ENCODE assay signal across 19 cellular contexts in genomic region chr21:26550357-26550756, GRCh38. TPM values are rescaled to one million over a fixed set of nuclear protein-coding genes. Genes with fewer than 3 reads are reported as not detected.
DNase-seq lines count a peak whose midpoint lies in the region; ATAC-seq and TF ChIP-seq lines count a peak whose summit lies in the region.
"Had no signal": no experiment of that assay in that cellular context is flagged by ENCODE, and none has a peak within 500 bp of the region (broad histone marks: within the 10 kb centered on the region; RNA-seq: fewer than 3 reads in every experiment).

No MANE protein-coding gene starts in this region.

- H3K36me3 ChIP-seq in BLaER1 (no peaks in the 10 kb centered on the region), neural progenitor cell (no peaks in the 10 kb centered on the region), upper lobe of right lung (no peaks in the 10 kb centered on the region)
- H3K36me3 ChIP-seq: Peyer's patch, suprapubic skin had no signal

- H3K4me2 ChIP-seq in BLaER1 (peak overlapping the region; percentile 54), neural progenitor cell (no peak overlapping the region)

- no peak overlapping the region for H3K4me3 Mint-ChIP-seq in WTC11
- no peak overlapping the region for H3K4me3 Mint-ChIP-seq in neural progenitor cell
- H3K4me3 Mint-ChIP-seq in T-helper 17 cell, result no peak overlapping the region
- H3K4me3 Mint-ChIP-seq: activated CD4-positive, alpha-beta T cell treated with anti-CD3 and anti-CD28 coated beads, Interleukin-2, amount 10 ng/mL, durations not matched to agents 7 days and 5 days; memory B cell; natural killer cell had no signal

- H3K9ac ChIP-seq in BLaER1 (no peak overlapping the region), neural progenitor cell (no peak overlapping the region)

- TF ChIP-seq CTCF in WTC11 (IDR thresholded peaks at IDR 0.05) (no peak), fibroblast of the aortic adventitia (IDR thresholded peaks at IDR 0.05; ENCODE audit: insufficient read depth, low read length) (no peak), neural progenitor cell (IDR thresholded peaks at IDR 0.05) (no peak), upper lobe of right lung (IDR thresholded peaks at IDR 0.05) (no peak)

- peaks cover 21% of the 10 kb centered on the region for H3K4me1 ChIP-seq in BLaER1
- H3K4me1 ChIP-seq in neural progenitor cell, result no peaks in the 10 kb centered on the region
- no peaks in the 10 kb centered on the region for H3K4me1 ChIP-seq in upper lobe of right lung
- H3K4me1 ChIP-seq: Peyer's patch had no signal

- H3K4me3 ChIP-seq in BLaER1 (no peak overlapping the region), fibroblast of the aortic adventitia (ENCODE audit: low read depth, low read length) (no peak overlapping the region), neural progenitor cell (no peak overlapping the region), upper lobe of right lung (no peak overlapping the region)
- H3K4me3 ChIP-seq: Peyer's patch, suprapubic skin had no signal

- POLR2A ChIA-PET in WTC11 (lab: Charles Lee), result no interaction called here

- peak overlapping the region; percentile 68; the same call in 1 of the 2 replicates for H3K27ac Mint-ChIP-seq in WTC11
- peak overlapping the region; percentile 18 for H3K27ac Mint-ChIP-seq in neural progenitor cell
- no peak overlapping the region for H3K27ac Mint-ChIP-seq in T-helper 17 cell
- H3K27ac Mint-ChIP-seq: activated CD4-positive, alpha-beta T cell treated with anti-CD3 and anti-CD28 coated beads, Interleukin-2, amount 10 ng/mL, durations not matched to agents 7 days and 5 days; CD8-positive, alpha-beta memory T cell; memory B cell; natural killer cell had no signal

- H3K79me2 ChIP-seq in neural progenitor cell (ENCODE audit: low read depth), result no peaks in the 10 kb centered on the region

- H3F3A ChIP-seq in neural progenitor cell (ENCODE audit: low read depth), result no peaks in the 10 kb centered on the region

- ATAC-seq in WTC11 (no peak), upper lobe of right lung (no peak), GM21529 (IDR thresholded peaks at IDR 0.05; ENCODE audit: unreplicated experiment) (no peak), T-helper 17 cell (no peak)
- ATAC-seq: HepG2, natural killer cell had no signal

- CTCF ChIA-PET in WTC11 (lab: Charles Lee), result no interaction called here

- H3K4me1 Mint-ChIP-seq in WTC11 (peaks cover 20% of the 10 kb centered on the region), neural progenitor cell (peaks cover 7% of the 10 kb centered on the region), T-helper 17 cell (no peaks in the 10 kb centered on the region)
- H3K4me1 Mint-ChIP-seq: activated CD4-positive, alpha-beta T cell treated with anti-CD3 and anti-CD28 coated beads, Interleukin-2, amount 10 ng/mL, durations not matched to agents 7 days and 5 days; CD8-positive, alpha-beta memory T cell; memory B cell; natural killer cell had no signal

- DNase-seq in WTC11 (ENCODE audit: low spot score), result no peak
- DNase-seq in fibroblast of the aortic adventitia (ENCODE audit: low read depth), result peak; percentile 2
- no peak for DNase-seq in neural progenitor cell (ENCODE audit: low spot score)
- no peak for DNase-seq in upper lobe of right lung
- DNase-seq in SW480 (ENCODE audit: low spot score), result no peak
- no peak for DNase-seq in T-helper 17 cell
- DNase-seq: activated CD4-positive, alpha-beta T cell treated with anti-CD3 and anti-CD28 coated beads, Interleukin-2, amount 10 ng/mL, durations not matched to agents 7 days and 5 days; CD8-positive, alpha-beta memory T cell; DND-41; natural killer cell; NCI-H1436; NCI-H82; Peyer's patch had no signal

- H3K9me3 ChIP-seq in BLaER1, result no peaks in the 10 kb centered on the region
- H3K9me3 ChIP-seq in neural progenitor cell (ENCODE audit: low read depth), result no peaks in the 10 kb centered on the region
- H3K9me3 ChIP-seq in upper lobe of right lung, result no peaks in the 10 kb centered on the region
- H3K9me3 ChIP-seq in T-helper 17 cell (ENCODE audit: control insufficient read depth, low read length, poor library complexity, severe bottlenecking), result no peaks in the 10 kb centered on the region
- H3K9me3 ChIP-seq: Peyer's patch, suprapubic skin had no signal

- H3K9me3 Mint-ChIP-seq in WTC11 (no peaks in the 10 kb centered on the region), neural progenitor cell (no peaks in the 10 kb centered on the region)
- H3K9me3 Mint-ChIP-seq: activated CD4-positive, alpha-beta T cell treated with anti-CD3 and anti-CD28 coated beads, Interleukin-2, amount 10 ng/mL, durations not matched to agents 7 days and 5 days; memory B cell had no signal

- H3K36me3 Mint-ChIP-seq in WTC11 (peaks cover 8% of the 10 kb centered on the region), neural progenitor cell (peaks cover 11% of the 10 kb centered on the region), T-helper 17 cell (ENCODE audit: low read depth) (no peaks in the 10 kb centered on the region)
- H3K36me3 Mint-ChIP-seq: CD8-positive, alpha-beta memory T cell; memory B cell; natural killer cell had no signal

- no peaks in the 10 kb centered on the region for H4K20me1 ChIP-seq in BLaER1
- no peaks in the 10 kb centered on the region for H4K20me1 ChIP-seq in neural progenitor cell (ENCODE audit: low read depth)

- H2AFZ ChIP-seq in neural progenitor cell (replicated peaks), result no peak overlapping the region

- H3K27me3 ChIP-seq in BLaER1, result no peaks in the 10 kb centered on the region
- H3K27me3 ChIP-seq in neural progenitor cell, result no peaks in the 10 kb centered on the region
- no peaks in the 10 kb centered on the region for H3K27me3 ChIP-seq in upper lobe of right lung
- H3K27me3 ChIP-seq: Peyer's patch, suprapubic skin had no signal

- H3K27me3 Mint-ChIP-seq in WTC11 (ENCODE audit: low read depth) (no peaks in the 10 kb centered on the region; the same call in 1 of the 2 replicates), neural progenitor cell (ENCODE audit: insufficient read depth, low read depth) (no peaks in the 10 kb centered on the region), T-helper 17 cell (no peaks in the 10 kb centered on the region)
- H3K27me3 Mint-ChIP-seq: CD8-positive, alpha-beta memory T cell; memory B cell had no signal

- intact Hi-C loops in upper lobe of right lung (cut with DNase I), result no loop called here

- no peak overlapping the region for H3K27ac ChIP-seq in BLaER1
- H3K27ac ChIP-seq in neural progenitor cell, result no peak overlapping the region
- H3K27ac ChIP-seq in upper lobe of right lung, result no peak overlapping the region
- H3K27ac ChIP-seq: Peyer's patch, suprapubic skin had no signal

TF ChIP-seq in WTC11, 78 proteins besides CTCF, POLR2A, EP300 and RAD21 (continues in another document):
- TF ChIP-seq TCF7 (CRISPR knock-in tag; IDR thresholded peaks at IDR 0.05; ENCODE audit: low read depth) (no peak), ESRRA (CRISPR knock-in tag; IDR thresholded peaks at IDR 0.05; ENCODE audit: borderline replicate concordance) (no peak), E2F1 (CRISPR knock-in tag; IDR thresholded peaks at IDR 0.05) (no peak), ZNF396 (CRISPR knock-in tag; IDR thresholded peaks at IDR 0.05; ENCODE audit: borderline replicate concordance) (no peak), OVOL2 (CRISPR knock-in tag; IDR thresholded peaks at IDR 0.05; ENCODE audit: borderline replicate concordance) (no peak), E2F4 (CRISPR knock-in tag; IDR thresholded peaks at IDR 0.05; ENCODE audit: borderline replicate concordance, low read depth) (no peak), GTF2I (CRISPR knock-in tag; conservative IDR thresholded peaks at IDR 0.05) (no peak), SMAD3 (CRISPR knock-in tag; IDR thresholded peaks at IDR 0.05; ENCODE audit: borderline replicate concordance) (no peak), ZBTB43 (CRISPR knock-in tag; IDR thresholded peaks at IDR 0.05) (no peak)

RNA-seq across cellular contexts. Expression of gene CYYR1, which starts 22.7 kb away (rescaled TPM):
- total RNA-seq in WTC11 (2021), result 25.3 to 29.3 TPM (median 28.6 TPM) in 3 replicates
- total RNA-seq in fibroblast of the aortic adventitia (ENCODE audit: low replicate concordance), result 0.09 TPM in 1 of 2 replicates, not detected in the other
- total RNA-seq in neural progenitor cell (ENCODE audit: low replicate concordance), result 24.7 and 25.7 TPM in 2 replicates
- total RNA-seq in upper lobe of right lung, result 51.3 TPM
- not detected for total RNA-seq in T-helper 17 cell
- total RNA-seq: activated CD4-positive, alpha-beta T cell treated with anti-CD3 and anti-CD28 coated beads, Interleukin-2, amount 10 ng/mL, durations not matched to agents 7 days and 5 days; CD8-positive, alpha-beta memory T cell; HepG2; M059J; natural killer cell had no signal

Comparison
In these comparisons a context has a peak if more than half of its experiments do, and no peak if none do; other contexts are left out.
1. RNA of gene CYYR1, which starts 22.7 kb away (total RNA-seq): 51.3 TPM in upper lobe of right lung (single experiment), 25.3 to 29.3 TPM in WTC11 and 24.7 to 25.7 TPM in neural progenitor cell; 0.09 TPM in fibroblast of the aortic adventitia and not detected in T-helper 17 cell; every median in the first group is over 10 times any median in the second.